ENCODE assay signal across 24 cellular contexts in genomic region chr17:46776298-46777005, GRCh38. TPM values are rescaled to one million over a fixed set of nuclear protein-coding genes. Genes with fewer than 3 reads are reported as not detected.
A peak's percentile ranks its signal among the peaks of the same experiment; 100 is the strongest.
DNase-seq lines count a peak whose midpoint lies in the region; ATAC-seq and TF ChIP-seq lines count a peak whose summit lies in the region.
"Had no signal": no experiment of that assay in that cellular context is flagged by ENCODE, and none has a peak within 500 bp of the region (broad histone marks: within the 10 kb centered on the region; RNA-seq: fewer than 3 reads in every experiment).

No MANE protein-coding gene starts in this region.

- peaks cover 69% of the 10 kb centered on the region for H3K4me1 Mint-ChIP-seq in neural progenitor cell
- peaks cover 10% of the 10 kb centered on the region for H3K4me1 Mint-ChIP-seq in stimulated activated effector memory CD8-positive, alpha-beta T cell treated with anti-CD3 and anti-CD28 coated beads, Interleukin-12 subunit alpha, Interleukin-12 subunit beta, amount 100 ng/mL, for 72 hours

- DNase-seq in OCI-LY7 (ENCODE audit: low spot score): no peak
- DNase-seq in neural progenitor cell (ENCODE audit: low spot score): no peak
- no peak for DNase-seq in stimulated activated effector memory CD8-positive, alpha-beta T cell treated with anti-CD3 and anti-CD28 coated beads, Interleukin-12 subunit alpha, Interleukin-12 subunit beta, amount 100 ng/mL, for 72 hours (ENCODE audit: low spot score in 2 of 2)
- no peak for DNase-seq in DMS114 treated with DMSO at 0.1 percent for 48 hours (lab: John Stamatoyannopoulos, UW; ENCODE audit: unreplicated experiment)
- DNase-seq: BE2C; CD4-positive, CD25-positive, alpha-beta regulatory T cell; GOT3; KBM-7; MV-4-11; NCI-H1105; NCI-H146; NCI-H1930; NCI-H446 treated with DMSO at 0.1 percent for 48 hours; NCI-H526; NCI-H82; NK-92 treated with Interleukin-12 subunit alpha and Interleukin-12 subunit beta, amount 100 ng/mL, for 24 hours; RPMI8226; SHP77; SW 1271 had no signal

- H3K79me2 ChIP-seq in OCI-LY7 (ENCODE audit: insufficient read depth, low read depth, low read length) (no peaks in the 10 kb centered on the region), neural progenitor cell (ENCODE audit: low read depth) (no peaks in the 10 kb centered on the region)

- no peak overlapping the region for H3K27ac ChIP-seq in BLaER1 treated with 17β-estradiol and CSF1 and Interleukin-3, amounts not matched to agents 10 nM and 100 nM
- H3K27ac ChIP-seq in OCI-LY7 (ENCODE audit: low read depth, low read length, poor library complexity, severe bottlenecking) (no peak overlapping the region), neural progenitor cell (no peak overlapping the region)

- no peak for ATAC-seq in stimulated activated effector memory CD8-positive, alpha-beta T cell treated with anti-CD3 and anti-CD28 coated beads, Interleukin-12 subunit alpha, Interleukin-12 subunit beta, amount 100 ng/mL, for 72 hours
- ATAC-seq in HG02763 (IDR thresholded peaks at IDR 0.05; ENCODE audit: unreplicated experiment): no peak
- ATAC-seq in HG02885 (IDR thresholded peaks at IDR 0.05; ENCODE audit: poor library complexity, unreplicated experiment): no peak
- ATAC-seq: HCT116 had no signal

- peaks cover 12% of the 10 kb centered on the region for H3K36me3 Mint-ChIP-seq in neural progenitor cell
- H3K36me3 Mint-ChIP-seq in stimulated activated effector memory CD8-positive, alpha-beta T cell treated with anti-CD3 and anti-CD28 coated beads, Interleukin-12 subunit alpha, Interleukin-12 subunit beta, amount 100 ng/mL, for 72 hours: no peaks in the 10 kb centered on the region
- H3K36me3 Mint-ChIP-seq: CD4-positive, CD25-positive, alpha-beta regulatory T cell had no signal

- no peaks in the 10 kb centered on the region for H3K9me3 ChIP-seq in BLaER1 treated with 17β-estradiol and CSF1 and Interleukin-3, amounts not matched to agents 10 nM and 100 nM (replicated peaks in 1 of 11)
- H3K9me3 ChIP-seq in OCI-LY7 (ENCODE audit: low read length) (no peaks in the 10 kb centered on the region), neural progenitor cell (ENCODE audit: low read depth) (no peaks in the 10 kb centered on the region)
- H3K9me3 ChIP-seq: BE2C had no signal

- no peak overlapping the region for H3K4me3 ChIP-seq in BLaER1 treated with 17β-estradiol and CSF1 and Interleukin-3, amounts not matched to agents 10 nM and 100 nM
- H3K4me3 ChIP-seq in OCI-LY7 (ENCODE audit: low read depth, low read length, poor library complexity, severe bottlenecking): no peak overlapping the region
- no peak overlapping the region for H3K4me3 ChIP-seq in neural progenitor cell

- peak overlapping the region; percentile 24 for H3K4me3 Mint-ChIP-seq in neural progenitor cell
- no peak overlapping the region for H3K4me3 Mint-ChIP-seq in stimulated activated effector memory CD8-positive, alpha-beta T cell treated with anti-CD3 and anti-CD28 coated beads, Interleukin-12 subunit alpha, Interleukin-12 subunit beta, amount 100 ng/mL, for 72 hours
- H3K4me3 Mint-ChIP-seq: CD4-positive, CD25-positive, alpha-beta regulatory T cell; T-helper 1 cell treated with Interleukin-12 subunit alpha and Interleukin-12 subunit beta and Interleukin-4 antibody, amounts not matched to agents 30 μg/mL and 1 μg/mL, for 36 hours had no signal

- H3F3A ChIP-seq in neural progenitor cell (ENCODE audit: low read depth): peaks cover 15% of the 10 kb centered on the region

- CTCF ChIA-PET in OCI-LY7 (lab: Charles Lee; ENCODE audit: unreplicated experiment): no interaction called here

- H3K9me2 ChIP-seq in OCI-LY7 (ENCODE audit: insufficient read depth, low read length): no peaks in the 10 kb centered on the region

- H3K27ac Mint-ChIP-seq in neural progenitor cell: no peak overlapping the region
- peak overlapping the region; percentile 40 for H3K27ac Mint-ChIP-seq in stimulated activated effector memory CD8-positive, alpha-beta T cell treated with anti-CD3 and anti-CD28 coated beads, Interleukin-12 subunit alpha, Interleukin-12 subunit beta, amount 100 ng/mL, for 72 hours
- H3K27ac Mint-ChIP-seq: CD4-positive, CD25-positive, alpha-beta regulatory T cell; T-helper 1 cell treated with Interleukin-12 subunit alpha and Interleukin-12 subunit beta and Interleukin-4 antibody, amounts not matched to agents 30 μg/mL and 1 μg/mL, for 36 hours had no signal

- POLR2A ChIA-PET in OCI-LY7 (lab: Charles Lee): no interaction called here

- intact Hi-C loops in OCI-LY7 (cut with micrococcal nuclease; ENCODE audit: unreplicated experiment): no loop called here

- H2AFZ ChIP-seq in OCI-LY7 (ENCODE audit: low read length) (peak overlapping the region; percentile 12; the same call in 1 of the 2 replicates), neural progenitor cell (replicated peaks) (no peak overlapping the region)

- no peaks in the 10 kb centered on the region for H3K9me3 Mint-ChIP-seq in neural progenitor cell
- no peaks in the 10 kb centered on the region for H3K9me3 Mint-ChIP-seq in stimulated activated effector memory CD8-positive, alpha-beta T cell treated with anti-CD3 and anti-CD28 coated beads, Interleukin-12 subunit alpha, Interleukin-12 subunit beta, amount 100 ng/mL, for 72 hours
- H3K9me3 Mint-ChIP-seq: T-helper 1 cell treated with Interleukin-12 subunit alpha and Interleukin-12 subunit beta and Interleukin-4 antibody, amounts not matched to agents 30 μg/mL and 1 μg/mL, for 36 hours had no signal

- peaks cover 0 to 14% (median 7%) of the 10 kb centered on the region in 11 experiments; a peak in 14 of 22 replicates for H3K27me3 ChIP-seq in BLaER1 treated with 17β-estradiol and CSF1 and Interleukin-3, amounts not matched to agents 10 nM and 100 nM
- peaks cover 56% of the 10 kb centered on the region for H3K27me3 ChIP-seq in neural progenitor cell
- H3K27me3 ChIP-seq: BE2C had no signal

- H3K36me3 ChIP-seq in BLaER1 treated with 17β-estradiol and CSF1 and Interleukin-3, amounts not matched to agents 10 nM and 100 nM: no peaks in the 10 kb centered on the region
- H3K36me3 ChIP-seq in OCI-LY7 (ENCODE audit: insufficient read depth, low read length) (no peaks in the 10 kb centered on the region), neural progenitor cell (no peaks in the 10 kb centered on the region)
- H3K36me3 ChIP-seq: BE2C had no signal

- no peak for TF ChIP-seq CTCF in OCI-LY7 (conservative IDR thresholded peaks at IDR 0.05; ENCODE audit: low read length)
- TF ChIP-seq CTCF in neural progenitor cell (IDR thresholded peaks at IDR 0.05): no peak

- peaks cover 14% of the 10 kb centered on the region for H3K27me3 Mint-ChIP-seq in neural progenitor cell (ENCODE audit: insufficient read depth, low read depth)

- BruUV-seq in OCI-LY7 (replicated peaks; lab: Mats Ljungman, UMichigan): no TSS peak

- peak overlapping the region in 1 of 11 experiments; percentile 31; a peak in 1 of 22 replicates for H3K9ac ChIP-seq in BLaER1 treated with 17β-estradiol and CSF1 and Interleukin-3, amounts not matched to agents 10 nM and 100 nM
- H3K9ac ChIP-seq in neural progenitor cell: no peak overlapping the region

- H3K4me2 ChIP-seq in BLaER1 treated with 17β-estradiol and CSF1 and Interleukin-3, amounts not matched to agents 10 nM and 100 nM: peak overlapping the region; percentile 2 to 85 (median 73); a peak in 18 of 22 replicates
- H3K4me2 ChIP-seq in OCI-LY7 (ENCODE audit: low read length) (peak overlapping the region; percentile 3; the same call in 1 of the 2 replicates), neural progenitor cell (no peak overlapping the region)

- no peaks in the 10 kb centered on the region; a peak in 2 of 22 replicates for H4K20me1 ChIP-seq in BLaER1 treated with 17β-estradiol and CSF1 and Interleukin-3, amounts not matched to agents 10 nM and 100 nM
- H4K20me1 ChIP-seq in OCI-LY7 (ENCODE audit: insufficient read depth, low read length): no peaks in the 10 kb centered on the region
- H4K20me1 ChIP-seq in neural progenitor cell (ENCODE audit: low read depth): peaks cover 16% of the 10 kb centered on the region

- H3K4me1 ChIP-seq in BLaER1 treated with 17β-estradiol and CSF1 and Interleukin-3, amounts not matched to agents 10 nM and 100 nM: peaks cover 11 to 57% (median 44%) of the 10 kb centered on the region in 10 experiments
- H3K4me1 ChIP-seq in OCI-LY7 (ENCODE audit: insufficient read depth, low read length, poor library complexity, severe bottlenecking) (peaks cover 31% of the 10 kb centered on the region), neural progenitor cell (peaks cover 13% of the 10 kb centered on the region)
- H3K4me1 ChIP-seq: BE2C had no signal

RNA-seq across cellular contexts. Expression of gene WNT3, which starts 42.0 kb away (rescaled TPM):
- 4.9 and 5.6 TPM in 2 replicates for total RNA-seq in OCI-LY7 (2014; rRNA removed; shearing (Covaris generic))
- total RNA-seq in OCI-LY7 (2022): 5.1 and 5.5 TPM in 2 replicates
- total RNA-seq in neural progenitor cell (ENCODE audit: low replicate concordance): 1.1 and 1.7 TPM in 2 replicates
- total RNA-seq: CD4-positive, CD25-positive, alpha-beta regulatory T cell had no signal
